Comparison of ENCODE assay signal across 10 cellular contexts in the genomic region with DNA sequence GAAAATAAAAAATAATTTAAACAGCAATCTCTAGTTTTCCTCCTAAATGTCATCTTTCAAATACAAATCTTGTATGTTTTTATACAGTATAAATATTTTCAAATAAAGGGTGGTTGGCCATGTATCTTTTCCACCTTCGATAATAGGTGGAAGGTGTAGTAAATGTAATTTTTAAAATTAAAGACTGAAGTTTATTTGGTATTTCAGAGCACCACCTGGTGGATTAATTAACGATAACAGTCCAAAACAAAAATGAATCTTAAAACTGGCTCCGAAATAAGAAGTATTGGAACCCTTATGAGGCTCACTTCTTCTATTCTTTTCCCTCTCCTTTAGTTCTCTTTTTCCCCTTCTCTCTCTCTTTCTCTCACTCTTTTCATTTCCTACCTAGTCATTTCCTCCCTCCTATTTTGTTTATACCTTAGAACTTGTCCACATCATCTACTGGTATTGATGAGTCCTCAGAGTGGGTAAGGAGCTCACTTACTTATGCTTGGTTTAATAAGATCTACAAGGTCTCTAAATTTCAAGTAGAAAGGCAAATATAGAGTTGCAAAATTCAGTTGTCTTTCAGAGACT.
DNase-seq lines count a peak whose midpoint lies in the region; ATAC-seq, FAIRE-seq and TF ChIP-seq lines count a peak whose summit lies in the region.
"Had no signal": no experiment of that assay in that cellular context is flagged by ENCODE, and none has a peak within 500 bp of the region (broad histone marks: within the 10 kb centered on the region; RNA-seq: fewer than 3 reads in every experiment).

No MANE protein-coding gene starts in this region.

- H3K4me1 ChIP-seq in BE2C (peaks cover 4% of the 10 kb centered on the region; the same call in 1 of the 2 replicates), GM23248 (ENCODE audit: insufficient read depth) (no peaks in the 10 kb centered on the region), keratinocyte (ENCODE audit: control insufficient read depth, extremely low read depth, insufficient read depth, low read length) (peaks cover 12% of the 10 kb centered on the region)

- no peaks in the 10 kb centered on the region for H3K4me1 Mint-ChIP-seq in activated CD4-positive, alpha-beta T cell treated with anti-CD3 and anti-CD28 coated beads for 36 hours
- H3K4me1 Mint-ChIP-seq: activated CD4-positive, alpha-beta memory T cell treated with anti-CD3 and anti-CD28 coated beads, Interleukin-2, amount 10 ng/mL, durations not matched to agents 7 days and 5 days had no signal

- H3K4me3 Mint-ChIP-seq in activated CD4-positive, alpha-beta T cell treated with anti-CD3 and anti-CD28 coated beads for 36 hours, result no peak overlapping the region
- H3K4me3 Mint-ChIP-seq: activated CD4-positive, alpha-beta memory T cell treated with anti-CD3 and anti-CD28 coated beads, Interleukin-2, amount 10 ng/mL, durations not matched to agents 7 days and 5 days had no signal

- dilution Hi-C loops in keratinocyte (cut with MboI; ENCODE audit: extremely low pct_ligation_motif_present, low sequenced_read_pairs), result no loop called here

- H3F3A ChIP-seq in GM23248 (ENCODE audit: insufficient read depth), result no peaks in the 10 kb centered on the region

- no peaks in the 10 kb centered on the region for H3K9me2 ChIP-seq in GM23248 (ENCODE audit: insufficient read depth)

- H3K4me2 ChIP-seq in GM23248 (ENCODE audit: unreplicated experiment) (no peak overlapping the region), keratinocyte (ENCODE audit: control insufficient read depth, extremely low read depth, insufficient read depth, low read depth, low read length) (no peak overlapping the region)

- no peaks in the 10 kb centered on the region for H3K9me3 Mint-ChIP-seq in activated CD4-positive, alpha-beta T cell treated with anti-CD3 and anti-CD28 coated beads for 36 hours (ENCODE audit: low read depth)
- H3K9me3 Mint-ChIP-seq: activated CD4-positive, alpha-beta memory T cell treated with anti-CD3 and anti-CD28 coated beads, Interleukin-2, amount 10 ng/mL, durations not matched to agents 7 days and 5 days had no signal

- no peaks in the 10 kb centered on the region for H3K36me3 Mint-ChIP-seq in activated CD4-positive, alpha-beta T cell treated with anti-CD3 and anti-CD28 coated beads for 36 hours (ENCODE audit: low read depth)

- ATAC-seq in GM21528 (IDR thresholded peaks at IDR 0.05; ENCODE audit: low FRiP score, unreplicated experiment), result no peak
- ATAC-seq in activated CD4-positive, alpha-beta T cell treated with anti-CD3 and anti-CD28 coated beads for 36 hours, result no peak

- CTCF ChIA-PET in activated CD4-positive, alpha-beta T cell treated with anti-CD3 and anti-CD28 coated beads for 36 hours (lab: Charles Lee), result interaction anchor here (0.7 to 0.8 kb wide), 3 partner anchors 33 to 424 kb away, joined by 3 read pairs; no protein-coding TSS in a partner anchor

- intact Hi-C loops in activated CD4-positive, alpha-beta T cell treated with anti-CD3 and anti-CD28 coated beads for 36 hours (cut with DNase I, micrococcal nuclease), result loop anchor here in 1 of 2 experiments (2.0 to 10.0 kb wide), 3 partner anchors 292 to 766 kb away; a partner anchor contains a TSS

- no peaks in the 10 kb centered on the region for H3K27me3 ChIP-seq in BE2C
- peaks cover 12% of the 10 kb centered on the region for H3K27me3 ChIP-seq in GM23248 (replicated peaks; ENCODE audit: insufficient read depth)
- H3K27me3 ChIP-seq in keratinocyte (ENCODE audit: control insufficient read depth, extremely low read depth, insufficient read depth, low read length), result no peaks in the 10 kb centered on the region

- WGBS in GM23248 (ENCODE audit: low coverage in 1 of 2, low lambda C conversion rate in 2 of 2, missing lambda C conversion rate in 2 of 2), 2 experiments, result 2 to 5% methylated on average over 3 of the region's 3 CpGs

- H3K27ac Mint-ChIP-seq in activated CD4-positive, alpha-beta T cell treated with anti-CD3 and anti-CD28 coated beads for 36 hours, result no peak overlapping the region
- H3K27ac Mint-ChIP-seq: activated CD4-positive, alpha-beta memory T cell treated with anti-CD3 and anti-CD28 coated beads, Interleukin-2, amount 10 ng/mL, durations not matched to agents 7 days and 5 days had no signal

- peak; percentile 39 for TF ChIP-seq CTCF in BE2C (IDR thresholded peaks at IDR 0.05; ENCODE audit: low read depth, low read length)
- peak in 1 of 3 experiments; percentile 25 for TF ChIP-seq CTCF in keratinocyte (optimal IDR thresholded peaks at IDR 0.05 in 1 of 3, IDR thresholded peaks at IDR 0.05 in 1 of 3, conservative IDR thresholded peaks at IDR 0.05 in 1 of 3; ENCODE audit: extremely low read depth in 1 of 3, insufficient read depth in 2 of 3, low read length in 3 of 3)

- H3K4me3 ChIP-seq in BE2C (ENCODE audit: low read depth, low read length), result no peak overlapping the region
- H3K4me3 ChIP-seq in GM23248, result no peak overlapping the region
- H3K4me3 ChIP-seq in keratinocyte (ENCODE audit: control insufficient read depth in 2 of 3, extremely low read depth in 1 of 3, insufficient read depth in 2 of 3, low read depth in 1 of 3, low read length in 3 of 3), result no peak overlapping the region
- H3K4me3 ChIP-seq: skin epidermis had no signal

- H3K9ac ChIP-seq in GM23248 (no peak overlapping the region), keratinocyte (ENCODE audit: control insufficient read depth, extremely low read depth, insufficient read depth, low read length) (no peak overlapping the region)

- H2AFZ ChIP-seq in GM23248 (no peak overlapping the region), keratinocyte (ENCODE audit: control insufficient read depth, low read length) (peak overlapping the region; percentile 40)

- FAIRE-seq in TTC549 (lab: Jason Lieb, UNC) (peak; percentile 32), keratinocyte (lab: Jason Lieb, UNC) (no peak)

- H3K27ac ChIP-seq in GM23248 (no peak overlapping the region), keratinocyte (ENCODE audit: control insufficient read depth, insufficient read depth, low read length) (no peak overlapping the region)
- H3K27ac ChIP-seq: skin epidermis had no signal

- H3K27me3 Mint-ChIP-seq in activated CD4-positive, alpha-beta T cell treated with anti-CD3 and anti-CD28 coated beads for 36 hours, result peaks cover 37% of the 10 kb centered on the region

- no peak for DNase-seq in BE2C
- peak; percentile 32 for DNase-seq in GM23248
- no peak for DNase-seq in keratinocyte (ENCODE audit: low read depth, low spot score)
- no peak for DNase-seq in activated naive CD4-positive, alpha-beta T cell treated with anti-CD3 and anti-CD28 coated beads, Interleukin-2, amount 50 U/mL, for 16 hours
- no peak for DNase-seq in NCI-H2196 treated with DMSO at 0.1 percent for 48 hours (lab: John Stamatoyannopoulos, UW; ENCODE audit: unreplicated experiment)
- no peak for DNase-seq in activated CD4-positive, alpha-beta T cell treated with anti-CD3 and anti-CD28 coated beads for 36 hours
- DNase-seq: activated CD4-positive, alpha-beta memory T cell treated with anti-CD3 and anti-CD28 coated beads, Interleukin-2, amount 10 ng/mL, durations not matched to agents 7 days and 5 days had no signal

- H3K36me3 ChIP-seq in BE2C (no peaks in the 10 kb centered on the region), GM23248 (ENCODE audit: low read depth) (no peaks in the 10 kb centered on the region), keratinocyte (ENCODE audit: control insufficient read depth in 2 of 2, extremely low read depth in 1 of 2, insufficient read depth in 2 of 2, low read length in 2 of 2) (no peaks in the 10 kb centered on the region)

- no peaks in the 10 kb centered on the region for H3K9me3 ChIP-seq in BE2C
- no peaks in the 10 kb centered on the region for H3K9me3 ChIP-seq in GM23248 (ENCODE audit: low read depth)
- no peaks in the 10 kb centered on the region for H3K9me3 ChIP-seq in keratinocyte (ENCODE audit: control insufficient read depth, low read depth, low read length)

- POLR2A ChIA-PET in activated CD4-positive, alpha-beta T cell treated with anti-CD3 and anti-CD28 coated beads for 36 hours (lab: Charles Lee), result no interaction called here

- H4K20me1 ChIP-seq in GM23248 (ENCODE audit: insufficient read depth), result no peaks in the 10 kb centered on the region
- no peaks in the 10 kb centered on the region for H4K20me1 ChIP-seq in keratinocyte (ENCODE audit: control insufficient read depth, extremely low read depth, insufficient read depth, low read length)

- in situ Hi-C loops in GM23248 (cut with MboI), result no loop called here

- no peaks in the 10 kb centered on the region for H3K79me2 ChIP-seq in GM23248 (ENCODE audit: insufficient read depth)
- no peaks in the 10 kb centered on the region for H3K79me2 ChIP-seq in keratinocyte (ENCODE audit: control insufficient read depth, insufficient read depth, low read length)

- no peaks in the 10 kb centered on the region for H3K9me1 ChIP-seq in keratinocyte (ENCODE audit: control insufficient read depth, extremely low read depth, insufficient read depth, low read length)
